10 cellular contexts compared by ENCODE assay signal in the genomic region with DNA sequence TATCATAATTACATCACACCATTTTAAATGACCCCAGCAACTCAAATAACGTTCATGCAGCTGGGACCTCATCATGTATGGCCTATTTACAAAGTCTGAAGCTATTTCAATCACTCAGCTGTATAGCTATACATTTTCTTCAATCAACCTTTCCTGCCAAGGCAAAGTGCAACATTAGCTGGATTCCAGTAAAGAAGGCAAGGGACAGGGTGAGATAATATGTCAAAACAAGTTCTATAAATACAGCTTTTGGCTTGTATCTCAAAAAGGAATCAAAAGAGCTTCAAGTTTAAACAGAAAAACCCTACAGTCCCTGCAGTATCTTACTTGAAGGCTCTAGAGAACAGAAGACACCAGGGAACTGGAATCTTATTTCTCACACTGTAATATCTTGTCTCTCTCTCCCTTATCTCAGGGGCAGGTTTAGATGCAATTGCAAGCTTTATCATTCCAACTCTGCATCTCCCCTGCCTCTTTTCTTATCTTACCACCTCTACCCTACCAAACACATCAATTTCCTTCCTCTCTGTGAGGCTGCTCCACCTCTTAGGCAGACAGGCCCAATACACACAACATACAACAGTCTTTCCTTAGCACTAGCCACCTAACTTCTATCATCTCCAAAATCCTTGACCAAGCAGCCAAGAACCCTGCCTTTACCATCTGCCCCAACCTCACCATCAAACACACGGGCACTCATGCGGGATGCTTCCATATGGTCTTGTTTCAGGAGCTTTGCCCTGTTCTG. TPM values are rescaled to one million over a fixed set of nuclear protein-coding genes. Genes with fewer than 3 reads are reported as not detected.
DNase-seq lines count a peak whose midpoint lies in the region; ATAC-seq, FAIRE-seq and TF ChIP-seq lines count a peak whose summit lies in the region.
"Had no signal": no experiment of that assay in that cellular context is flagged by ENCODE, and none has a peak within 500 bp of the region (broad histone marks: within the 10 kb centered on the region; RNA-seq: fewer than 3 reads in every experiment).

No MANE protein-coding gene starts in this region.

- peaks cover 83% of the 10 kb centered on the region for H3K4me1 Mint-ChIP-seq in chondrocyte (ENCODE audit: low read depth)
- H3K4me1 Mint-ChIP-seq in osteocyte (ENCODE audit: unreplicated experiment), result peaks cover 68% of the 10 kb centered on the region
- H3K4me1 Mint-ChIP-seq in stimulated activated naive CD8-positive, alpha-beta T cell treated with anti-CD3 and anti-CD28 coated beads, Interleukin-15, amount 100 ng/mL, for 72 hours, result peaks cover 77% of the 10 kb centered on the region

- H4K20me1 ChIP-seq in OCI-LY3 (ENCODE audit: insufficient read depth, low read length), result peaks cover 7% of the 10 kb centered on the region

- H3K4me3 Mint-ChIP-seq in chondrocyte (ENCODE audit: unreplicated experiment) (peak overlapping the region; percentile 11), osteocyte (ENCODE audit: unreplicated experiment) (no peak overlapping the region)
- H3K4me3 Mint-ChIP-seq in stimulated activated naive CD8-positive, alpha-beta T cell treated with anti-CD3 and anti-CD28 coated beads, Interleukin-15, amount 100 ng/mL, for 72 hours, result no peak overlapping the region

- peak overlapping the region; percentile 75 for H3K4me3 ChIP-seq in OCI-LY3 (ENCODE audit: low read length)

- peaks cover 71% of the 10 kb centered on the region for H3K4me1 ChIP-seq in OCI-LY3 (ENCODE audit: low read length)

- H3K79me2 ChIP-seq in OCI-LY3 (ENCODE audit: low read length), result peaks cover 97% of the 10 kb centered on the region

- no peaks in the 10 kb centered on the region for H3K27me3 ChIP-seq in OCI-LY3 (ENCODE audit: low read depth, low read length)

- peak overlapping the region; percentile 72 for H3K4me2 ChIP-seq in OCI-LY3 (ENCODE audit: low read length)

- TF ChIP-seq CTCF in OCI-LY3 (IDR thresholded peaks at IDR 0.05; ENCODE audit: low read depth, low read length) (no peak), chondrocyte (IDR thresholded peaks at IDR 0.05) (no peak), osteocyte (IDR thresholded peaks at IDR 0.05) (no peak)

- ATAC-seq in GM21737 (IDR thresholded peaks at IDR 0.05; ENCODE audit: unreplicated experiment) (no peak), HG03097 (IDR thresholded peaks at IDR 0.05; ENCODE audit: low FRiP score, unreplicated experiment) (no peak), GM21576 (IDR thresholded peaks at IDR 0.05; ENCODE audit: unreplicated experiment) (no peak)
- ATAC-seq in stimulated activated naive CD8-positive, alpha-beta T cell treated with anti-CD3 and anti-CD28 coated beads, Interleukin-15, amount 100 ng/mL, for 72 hours, result no peak
- ATAC-seq: PC-3 had no signal

- H3K36me3 ChIP-seq in OCI-LY3 (replicated peaks; ENCODE audit: low read depth, low read length), result no peaks in the 10 kb centered on the region

- peak overlapping the region; percentile 98 for H3K27ac ChIP-seq in OCI-LY3 (ENCODE audit: low read length)

- H3K9me3 Mint-ChIP-seq in chondrocyte (ENCODE audit: low read depth), result no peaks in the 10 kb centered on the region
- no peaks in the 10 kb centered on the region for H3K9me3 Mint-ChIP-seq in osteocyte (ENCODE audit: unreplicated experiment)
- H3K9me3 Mint-ChIP-seq in stimulated activated naive CD8-positive, alpha-beta T cell treated with anti-CD3 and anti-CD28 coated beads, Interleukin-15, amount 100 ng/mL, for 72 hours, result no peaks in the 10 kb centered on the region

- no peaks in the 10 kb centered on the region for H3K9me3 ChIP-seq in OCI-LY3 (ENCODE audit: insufficient read depth, low read length)

- H3K9ac ChIP-seq in OCI-LY3 (ENCODE audit: low read length), result peak overlapping the region; percentile 76

- H3K36me3 Mint-ChIP-seq in chondrocyte (ENCODE audit: low read depth) (no peaks in the 10 kb centered on the region), osteocyte (ENCODE audit: unreplicated experiment) (no peaks in the 10 kb centered on the region)

- H3K27ac Mint-ChIP-seq in chondrocyte (ENCODE audit: unreplicated experiment) (peak overlapping the region; percentile 93), osteocyte (ENCODE audit: unreplicated experiment) (peak overlapping the region; percentile 62)
- peak overlapping the region in 1 of 2 donors; percentile 40 for H3K27ac Mint-ChIP-seq in stimulated activated naive CD8-positive, alpha-beta T cell treated with anti-CD3 and anti-CD28 coated beads, Interleukin-15, amount 100 ng/mL, for 72 hours

- no peak for DNase-seq in GM19239 (ENCODE audit: insufficient read length, low spot score)
- no peak for DNase-seq in chondrocyte (ENCODE audit: low spot score)
- DNase-seq in osteocyte (ENCODE audit: extremely low spot score, unreplicated experiment), result no peak
- no peak for DNase-seq in stimulated activated naive CD8-positive, alpha-beta T cell treated with anti-CD3 and anti-CD28 coated beads, Interleukin-15, amount 100 ng/mL, for 72 hours
- DNase-seq: central memory CD4-positive, alpha-beta T cell; PC-3 had no signal

- FAIRE-seq in GM19239 (lab: Jason Lieb, UNC), result peak; percentile 18

- H3K27me3 Mint-ChIP-seq in chondrocyte (ENCODE audit: low read depth) (no peaks in the 10 kb centered on the region), osteocyte (ENCODE audit: unreplicated experiment) (no peaks in the 10 kb centered on the region)
- H3K27me3 Mint-ChIP-seq in stimulated activated naive CD8-positive, alpha-beta T cell treated with anti-CD3 and anti-CD28 coated beads, Interleukin-15, amount 100 ng/mL, for 72 hours, result no peaks in the 10 kb centered on the region

- no peak overlapping the region for H2AFZ ChIP-seq in OCI-LY3 (ENCODE audit: low read depth, low read length)

RNA-seq across cellular contexts. Expression of gene CELF1, which starts 34.5 kb away (rescaled TPM):
- 82.2 to 90.2 TPM (median 87.7 TPM) in 3 replicates for total RNA-seq in chondrocyte
- 88.6 and 100 TPM in 2 replicates for total RNA-seq in osteocyte

RNA-seq across cellular contexts. Expression of gene PTPMT1, which starts 47.0 kb away (rescaled TPM):
- total RNA-seq in chondrocyte (40.4 to 48.8 TPM (median 43.5 TPM) in 3 replicates), osteocyte (49.3 and 50.3 TPM in 2 replicates)
